Comparison of ENCODE assay signal across 9 cellular contexts in the genomic region with DNA sequence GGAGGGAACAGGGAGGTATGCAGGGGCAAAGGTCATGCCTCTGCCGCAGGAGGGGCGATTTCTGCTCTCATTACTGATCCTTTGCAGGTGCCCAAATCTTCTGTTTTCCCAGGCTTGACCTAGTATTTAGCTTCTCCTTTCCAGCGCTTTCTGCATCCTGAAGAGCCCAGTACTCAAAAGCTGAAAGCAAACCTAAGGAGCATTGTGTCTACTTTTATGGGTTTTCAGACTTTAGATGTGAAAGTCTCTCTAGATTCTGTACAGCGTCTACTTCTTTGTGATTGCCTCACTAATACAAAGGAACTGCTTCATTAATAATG. TPM values are rescaled to one million over a fixed set of nuclear protein-coding genes. Genes with fewer than 3 reads are reported as not detected.
DNase-seq lines count a peak whose midpoint lies in the region; ATAC-seq and TF ChIP-seq lines count a peak whose summit lies in the region.
"Had no signal": no experiment of that assay in that cellular context is flagged by ENCODE, and none has a peak within 500 bp of the region (broad histone marks: within the 10 kb centered on the region; RNA-seq: fewer than 3 reads in every experiment).

No MANE protein-coding gene starts in this region.

- H3K4me1 ChIP-seq in SJCRH30: peaks cover 25% of the 10 kb centered on the region
- H3K4me1 ChIP-seq in fibroblast of lung (ENCODE audit: control insufficient read depth, extremely low read depth, insufficient read depth, low read length): peaks cover 21% of the 10 kb centered on the region
- peaks cover 18% of the 10 kb centered on the region for H3K4me1 ChIP-seq in prostate gland (replicated peaks)

- TF ChIP-seq CTCF in GM12865 (IDR thresholded peaks at IDR 0.05; ENCODE audit: insufficient read depth, low read depth, low read length, missing control alignments) (no peak), fibroblast of lung (conservative IDR thresholded peaks at IDR 0.05 in 1 of 2, IDR thresholded peaks at IDR 0.05 in 1 of 2; ENCODE audit: low read depth in 1 of 2, low read length in 2 of 2) (no peak), prostate gland (IDR thresholded peaks at IDR 0.05) (no peak)

- 0% methylated on average over 4 of the region's 4 CpGs for WGBS in prostate gland

- H2AFZ ChIP-seq in fibroblast of lung (ENCODE audit: low read length): no peak overlapping the region

- H3K27me3 ChIP-seq in SJCRH30 (no peaks in the 10 kb centered on the region), fibroblast of lung (ENCODE audit: control insufficient read depth, insufficient read depth, low read length) (no peaks in the 10 kb centered on the region), prostate gland (replicated peaks; ENCODE audit: insufficient read depth) (no peaks in the 10 kb centered on the region)

- peak overlapping the region; percentile 88 for H3K9ac ChIP-seq in fibroblast of lung (ENCODE audit: insufficient read depth, low read length)

- ATAC-seq in HG03045 (IDR thresholded peaks at IDR 0.05; ENCODE audit: unreplicated experiment) (no peak), HG03135 (IDR thresholded peaks at IDR 0.05; ENCODE audit: unreplicated experiment) (no peak), HG02973 (IDR thresholded peaks at IDR 0.05; ENCODE audit: unreplicated experiment) (no peak)

- no peaks in the 10 kb centered on the region for H4K20me1 ChIP-seq in fibroblast of lung (ENCODE audit: control insufficient read depth, extremely low read depth, insufficient read depth, low read length)

- intact Hi-C loops in prostate gland (cut with DNase I): no loop called here

- peak overlapping the region; percentile 83 for H3K4me3 ChIP-seq in GM12865 (ENCODE audit: low read depth, low read length)
- peak overlapping the region; percentile 85 for H3K4me3 ChIP-seq in SJCRH30
- peak overlapping the region; percentile 75 to 99 (median 96) for H3K4me3 ChIP-seq in fibroblast of lung (replicated peaks in 1 of 4; ENCODE audit: control extremely low read depth in 1 of 4, insufficient read depth in 1 of 4, low read depth in 3 of 4, low read length in 4 of 4)
- H3K4me3 ChIP-seq in prostate gland: peak overlapping the region; percentile 64 to 67

- H3K79me2 ChIP-seq in fibroblast of lung (ENCODE audit: control insufficient read depth, insufficient read depth, low read length): peaks cover 52% of the 10 kb centered on the region

- H3K4me2 ChIP-seq in fibroblast of lung (ENCODE audit: extremely low read depth, insufficient read depth, low read length): peak overlapping the region; percentile 70

- peaks cover 19% of the 10 kb centered on the region for H3K36me3 ChIP-seq in SJCRH30
- no peaks in the 10 kb centered on the region for H3K36me3 ChIP-seq in fibroblast of lung (ENCODE audit: control insufficient read depth, insufficient read depth, low read length)
- H3K36me3 ChIP-seq in prostate gland: no peaks in the 10 kb centered on the region

- H3K9me3 ChIP-seq in SJCRH30 (replicated peaks) (no peaks in the 10 kb centered on the region), fibroblast of lung (ENCODE audit: control insufficient read depth, insufficient read depth, low read depth, low read length) (no peaks in the 10 kb centered on the region), prostate gland (no peaks in the 10 kb centered on the region)

- DNase-seq in GM12865 (ENCODE audit: low read depth) (no peak), SJCRH30 (no peak), fibroblast of lung (ENCODE audit: low read depth in 2 of 2) (no peak), prostate gland (ENCODE audit: low spot score) (no peak), putamen (ENCODE audit: low spot score) (no peak)

- peak overlapping the region; percentile 56 for H3K27ac ChIP-seq in SJCRH30
- peak overlapping the region; percentile 76 for H3K27ac ChIP-seq in fibroblast of lung (ENCODE audit: insufficient read depth, low read length)
- peak overlapping the region; percentile 77 to 79 for H3K27ac ChIP-seq in prostate gland

- TF ChIP-seq POLR2A in prostate gland (IDR thresholded peaks at IDR 0.05): no peak

RNA-seq across cellular contexts. Expression of a gene that starts 0.6 kb away (rescaled TPM):
- total RNA-seq in SJCRH30 (2014; rRNA removed; shearing (Covaris generic)): 124 and 131 TPM in 2 replicates
- 14.4 and 24.6 TPM in 2 replicates for total RNA-seq in fibroblast of lung
- polyA plus RNA-seq in fibroblast of lung: 24.1 and 31.6 TPM in 2 replicates
- polyA plus RNA-seq in fibroblast of lung (2012): 38.5 and 42.9 TPM in 2 replicates
- polyA minus RNA-seq in fibroblast of lung (ENCODE audit: low replicate concordance): 163 and 198 TPM in 2 replicates
- 10 to 100 TPM; 53.1 to 59.1 TPM for total RNA-seq in prostate gland

RNA-seq across cellular contexts. Expression of a gene that starts 4.6 kb away (rescaled TPM):
- 105 and 111 TPM in 2 replicates for total RNA-seq in SJCRH30 (2014; rRNA removed; shearing (Covaris generic))
- total RNA-seq in fibroblast of lung (not detected in 2 replicates), prostate gland (not detected)
- not detected in 2 replicates for polyA plus RNA-seq in fibroblast of lung
- polyA plus RNA-seq in fibroblast of lung (2012): 0.10 TPM in 1 of 2 replicates, not detected in the other
- polyA minus RNA-seq in fibroblast of lung (ENCODE audit: low replicate concordance): not detected in 2 replicates
- total RNA-seq: ureter had no signal

RNA-seq across cellular contexts. Expression of a gene that starts 19.8 kb away (rescaled TPM):
- total RNA-seq in SJCRH30 (2014; rRNA removed; shearing (Covaris generic)): 0.42 and 0.53 TPM in 2 replicates
- total RNA-seq in fibroblast of lung (0.26 and 0.66 TPM in 2 replicates), prostate gland (1 to 10 TPM in 1 of 2 donors, not detected in 1; 4.4 TPM)
- 0.24 and 0.27 TPM in 2 replicates for polyA plus RNA-seq in fibroblast of lung
- 0.08 and 0.30 TPM in 2 replicates for polyA plus RNA-seq in fibroblast of lung (2012)
- polyA minus RNA-seq in fibroblast of lung (ENCODE audit: low replicate concordance): 3.0 TPM in 1 of 2 replicates, not detected in the other

Comparison
In these comparisons a context has a peak if more than half of its experiments do, and no peak if none do; other contexts are left out.
1. RNA of a gene that starts 4.6 kb away (total RNA-seq): 105 to 111 TPM in SJCRH30; not detected in prostate gland and not detected in fibroblast of lung; every median in the first group is over 10 times any median in the second.
2. Peak in every context shown above with its lines, with median percentiles within 50 percentile points of each other: H3K4me3 ChIP-seq and H3K27ac ChIP-seq.